8 cellular contexts compared by ENCODE assay signal in the genomic region with DNA sequence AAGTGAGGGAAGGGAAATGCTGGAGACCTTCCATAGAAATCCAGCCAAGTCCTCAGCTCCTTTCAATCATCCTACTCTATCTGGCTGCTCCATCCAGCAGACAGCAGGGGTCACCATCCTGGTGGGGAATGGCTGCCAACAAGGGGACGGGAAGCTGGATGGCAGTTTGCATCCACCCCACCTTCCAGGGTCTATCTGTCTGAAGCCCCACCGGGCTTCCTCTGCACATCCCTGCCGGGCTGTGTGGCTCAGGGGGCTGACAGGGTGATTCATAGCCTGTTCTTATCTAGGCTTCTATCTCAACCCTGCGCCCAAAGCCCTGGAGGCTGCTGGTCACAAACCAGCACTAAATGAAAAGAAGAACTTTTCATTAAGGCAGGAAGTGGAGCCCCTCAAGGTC. TPM values are rescaled to one million over a fixed set of nuclear protein-coding genes. Genes with fewer than 3 reads are reported as not detected.
DNase-seq lines count a peak whose midpoint lies in the region; ATAC-seq and TF ChIP-seq lines count a peak whose summit lies in the region.

No MANE protein-coding gene starts in this region.

- no peaks in the 10 kb centered on the region for H3K27me3 ChIP-seq in psoas muscle (ENCODE audit: insufficient read depth in 3 of 3, low read length in 2 of 3)

- TF ChIP-seq CTCF in fibroblast of villous mesenchyme (IDR thresholded peaks at IDR 0.05; ENCODE audit: insufficient read depth, low read depth, low read length) = peak; percentile 27
- TF ChIP-seq CTCF in psoas muscle (IDR thresholded peaks at IDR 0.05) = no peak

- H3K27me3 Mint-ChIP-seq in activated CD4-positive, alpha-beta memory T cell treated with anti-CD3 and anti-CD28 coated beads, Interleukin-2, amount 10 ng/mL, durations not matched to agents 7 days and 5 days = peaks cover 6% of the 10 kb centered on the region

- no peak overlapping the region for H3K27ac ChIP-seq in psoas muscle

- H3K4me3 ChIP-seq in fibroblast of villous mesenchyme (ENCODE audit: low read depth, low read length) (peak overlapping the region; percentile 66), psoas muscle (peak overlapping the region; percentile 79)

- 6 to 24% (median 15%) methylated on average over 4 of the region's 4 CpGs for WGBS in psoas muscle, 3 donors

- no peaks in the 10 kb centered on the region for H3K9me3 Mint-ChIP-seq in activated CD4-positive, alpha-beta memory T cell treated with anti-CD3 and anti-CD28 coated beads, Interleukin-2, amount 10 ng/mL, durations not matched to agents 7 days and 5 days

- H3K4me3 Mint-ChIP-seq in activated CD4-positive, alpha-beta memory T cell treated with anti-CD3 and anti-CD28 coated beads, Interleukin-2, amount 10 ng/mL, durations not matched to agents 7 days and 5 days = peak overlapping the region; percentile 86

- no peaks in the 10 kb centered on the region for H3K36me3 ChIP-seq in psoas muscle (ENCODE audit: insufficient read depth in 1 of 2, low read depth in 1 of 2)

- peak overlapping the region; percentile 47 for H3K27ac Mint-ChIP-seq in activated CD4-positive, alpha-beta memory T cell treated with anti-CD3 and anti-CD28 coated beads, Interleukin-2, amount 10 ng/mL, durations not matched to agents 7 days and 5 days

- peaks cover 42% of the 10 kb centered on the region for H3K4me1 Mint-ChIP-seq in activated CD4-positive, alpha-beta memory T cell treated with anti-CD3 and anti-CD28 coated beads, Interleukin-2, amount 10 ng/mL, durations not matched to agents 7 days and 5 days

- H3K36me3 Mint-ChIP-seq in activated CD4-positive, alpha-beta memory T cell treated with anti-CD3 and anti-CD28 coated beads, Interleukin-2, amount 10 ng/mL, durations not matched to agents 7 days and 5 days (ENCODE audit: low read depth) = peaks cover 7% of the 10 kb centered on the region

- no peaks in the 10 kb centered on the region for H3K9me3 ChIP-seq in psoas muscle

- DNase-seq in activated T-cell treated with anti-CD3 and anti-CD28 coated beads, Interleukin-2, amount 50 U/mL, for 1 hour = peak; percentile 47
- no peak for DNase-seq in activated T-cell treated with anti-CD3 and anti-CD28 coated beads for 4 hours
- DNase-seq in activated CD4-positive, alpha-beta memory T cell treated with anti-CD3 and anti-CD28 coated beads, Interleukin-2, amount 10 ng/mL, durations not matched to agents 7 days and 5 days = peak; percentile 42
- no peak for DNase-seq in fibroblast of villous mesenchyme (ENCODE audit: low read depth)
- DNase-seq in psoas muscle = peak in 1 of 2 donors; percentile 15
- no peak for DNase-seq in central memory CD4-positive, alpha-beta T cell
- no peak for DNase-seq in NCI-H1436 (lab: John Stamatoyannopoulos, UW)

- intact Hi-C loops in psoas muscle (cut with DNase I) = loop anchor here in 1 of 2 donors (10.0 kb wide), 1 partner anchor 215 kb away; no protein-coding TSS in a partner anchor

- peak in 2 of 4 donors; percentile 25 to 38 for ATAC-seq in psoas muscle
- ATAC-seq in HG02970 (IDR thresholded peaks at IDR 0.05; ENCODE audit: low FRiP score, unreplicated experiment) = no peak

- no peaks in the 10 kb centered on the region for H3K4me1 ChIP-seq in psoas muscle

- CTCF ChIA-PET in activated CD4-positive, alpha-beta memory T cell treated with anti-CD3 and anti-CD28 coated beads, Interleukin-2, amount 10 ng/mL, durations not matched to agents 7 days and 5 days (lab: Charles Lee) = interaction anchor here (0.8 to 3.6 kb wide), 9 partner anchors 14 to 117 kb away, joined by 3 to 11 read pairs (median 3); no protein-coding TSS in a partner anchor

- POLR2A ChIA-PET in activated CD4-positive, alpha-beta memory T cell treated with anti-CD3 and anti-CD28 coated beads, Interleukin-2, amount 10 ng/mL, durations not matched to agents 7 days and 5 days (lab: Charles Lee) = interaction anchor here (0.7 to 2.3 kb wide), 17 partner anchors 11 to 181 kb away, joined by 3 to 16 read pairs (median 5); a partner anchor contains a TSS

RNA-seq across cellular contexts. Expression of a gene that starts 1.1 kb away (rescaled TPM):
- 10 to 100 TPM; 93.0 to 99.2 TPM for total RNA-seq in activated CD4-positive, alpha-beta memory T cell treated with anti-CD3 and anti-CD28 coated beads, Interleukin-2, amount 10 ng/mL, durations not matched to agents 7 days and 5 days
- total RNA-seq in fibroblast of villous mesenchyme (10.8 and 28.3 TPM in 2 replicates), psoas muscle (1 to 10 TPM; 3.2 to 5.6 (median 5.1) TPM)
- polyA plus RNA-seq in psoas muscle = 1 to 10 TPM; 1.7 to 4.8 (median 2.3) TPM

RNA-seq across cellular contexts. Expression of a gene that starts 45.3 kb away (rescaled TPM):
- not detected for total RNA-seq in activated CD4-positive, alpha-beta memory T cell treated with anti-CD3 and anti-CD28 coated beads, Interleukin-2, amount 10 ng/mL, durations not matched to agents 7 days and 5 days
- total RNA-seq in fibroblast of villous mesenchyme = not detected in 2 replicates
- not detected for total RNA-seq in psoas muscle
- polyA plus RNA-seq in psoas muscle = not detected

Comparison
In these comparisons a context has a peak if more than half of its experiments do, and no peak if none do; other contexts are left out.
1. DNase-seq: peak in activated T-cell treated with anti-CD3 and anti-CD28 coated beads, Interleukin-2, amount 50 U/mL, for 1 hour (single experiment) and activated CD4-positive, alpha-beta memory T cell treated with anti-CD3 and anti-CD28 coated beads, Interleukin-2, amount 10 ng/mL, durations not matched to agents 7 days and 5 days (single experiment); none in activated T-cell treated with anti-CD3 and anti-CD28 coated beads for 4 hours (single experiment), fibroblast of villous mesenchyme (single experiment), central memory CD4-positive, alpha-beta T cell (single experiment) and NCI-H1436 (single experiment).